Comparison of ENCODE assay signal across 1 cellular context in genomic region chr7:98483276-98483963, GRCh38.
TF ChIP-seq lines count a peak whose summit lies in the region.

No MANE protein-coding gene starts in this region.

TF ChIP-seq in H1, 55 proteins besides CTCF, POLR2A, EP300 and RAD21:
- TF ChIP-seq E2F6 (IDR thresholded peaks at IDR 0.05) (no peak), ATF3 (IDR thresholded peaks at IDR 0.05; ENCODE audit: insufficient read depth, low read depth, low read length) (no peak), RNF2 (IDR thresholded peaks at IDR 0.05; ENCODE audit: borderline replicate concordance, low read depth, low read length, missing control alignments, poor library complexity, severe bottlenecking) (no peak), JUND (IDR thresholded peaks at IDR 0.05; ENCODE audit: low read length) (no peak), CEBPB (IDR thresholded peaks at IDR 0.05; ENCODE audit: low read depth, low read length) (no peak), SIN3A (conservative IDR thresholded peaks at IDR 0.05 in 1 of 2, IDR thresholded peaks at IDR 0.05 in 1 of 2; ENCODE audit: low read depth in 1 of 2, low read length in 2 of 2) (no peak), PHF8 (conservative IDR thresholded peaks at IDR 0.05; ENCODE audit: low read depth, low read length) (no peak), NANOG (IDR thresholded peaks at IDR 0.05; ENCODE audit: insufficient read depth, low read depth, low read length, poor library complexity, severe bottlenecking) (no peak), RXRA (IDR thresholded peaks at IDR 0.05; ENCODE audit: insufficient read depth, low read depth, low read length) (no peak), CHD7 (IDR thresholded peaks at IDR 0.05; ENCODE audit: insufficient replicate concordance, low read length) (no peak), RFX5 (IDR thresholded peaks at IDR 0.05; ENCODE audit: borderline replicate concordance, low read depth, low read length) (no peak), ZNF274 (IDR thresholded peaks at IDR 0.05; ENCODE audit: borderline replicate concordance, extremely low read depth, low read length) (no peak), TAF7 (optimal IDR thresholded peaks at IDR 0.05; ENCODE audit: borderline replicate concordance, low read depth, low read length) (no peak), EGR1 (IDR thresholded peaks at IDR 0.05; ENCODE audit: borderline replicate concordance, low read depth, low read length) (no peak), SAP30 (IDR thresholded peaks at IDR 0.05; ENCODE audit: insufficient read depth, insufficient replicate concordance, low read length) (no peak), CBX5 (IDR thresholded peaks at IDR 0.05; ENCODE audit: low read depth, low read length) (no peak), MAFK (IDR thresholded peaks at IDR 0.05; ENCODE audit: low read depth, low read length) (no peak), MAX (IDR thresholded peaks at IDR 0.05) (no peak)
TF ChIP-seq in H1: peak in this region for 0.
